In the genomic region with DNA sequence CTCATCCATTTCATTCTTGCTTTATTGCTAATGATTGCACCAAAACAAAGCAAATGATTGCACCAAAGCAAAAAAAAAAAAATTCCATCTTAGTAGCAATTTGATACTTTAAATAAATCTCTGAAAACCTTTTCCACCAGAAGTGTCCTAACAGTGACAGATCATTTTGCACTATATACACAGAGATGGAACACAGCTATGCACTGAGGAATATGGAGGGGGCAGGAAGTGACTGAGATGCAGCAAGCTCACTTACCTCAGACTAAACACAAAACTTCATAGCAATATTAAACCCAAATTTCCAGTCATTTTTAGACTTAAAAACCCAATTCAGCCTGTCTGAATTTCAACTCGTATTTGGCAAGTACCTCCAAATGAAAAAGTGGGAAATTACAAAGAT, we compare ENCODE assay signal across 1 cellular context.
TF ChIP-seq lines count a peak whose summit lies in the region.

No MANE protein-coding gene starts in this region.

TF ChIP-seq in IMR-90, 13 proteins besides CTCF, POLR2A, EP300 and RAD21:
- TF ChIP-seq SMC3 (IDR thresholded peaks at IDR 0.05; ENCODE audit: low read depth, low read length) (no peak), MXI1 (IDR thresholded peaks at IDR 0.05; ENCODE audit: borderline replicate concordance, low read depth, low read length) (no peak), MAFK (IDR thresholded peaks at IDR 0.05; ENCODE audit: low read depth, low read length) (no peak), RFX5 (IDR thresholded peaks at IDR 0.05; ENCODE audit: low read depth, low read length) (no peak), RCOR1 (IDR thresholded peaks at IDR 0.05; ENCODE audit: insufficient replicate concordance, low read length) (no peak), ELK1 (IDR thresholded peaks at IDR 0.05; ENCODE audit: borderline replicate concordance, low read depth, low read length) (no peak), CEBPB (IDR thresholded peaks at IDR 0.05; ENCODE audit: low read depth, low read length) (no peak; the same call in 1 of the 2 replicates), FOS (IDR thresholded peaks at IDR 0.05; ENCODE audit: low read depth, low read length) (no peak), NFE2L2 (IDR thresholded peaks at IDR 0.05; ENCODE audit: low read depth, low read length) (no peak), MAZ (IDR thresholded peaks at IDR 0.05; ENCODE audit: borderline replicate concordance, low read depth, low read length) (no peak), BHLHE40 (IDR thresholded peaks at IDR 0.05; ENCODE audit: low read depth, low read length) (no peak), CHD1 (IDR thresholded peaks at IDR 0.05; ENCODE audit: low read depth, low read length) (no peak)
- TF ChIP-seq, protein P1, sequence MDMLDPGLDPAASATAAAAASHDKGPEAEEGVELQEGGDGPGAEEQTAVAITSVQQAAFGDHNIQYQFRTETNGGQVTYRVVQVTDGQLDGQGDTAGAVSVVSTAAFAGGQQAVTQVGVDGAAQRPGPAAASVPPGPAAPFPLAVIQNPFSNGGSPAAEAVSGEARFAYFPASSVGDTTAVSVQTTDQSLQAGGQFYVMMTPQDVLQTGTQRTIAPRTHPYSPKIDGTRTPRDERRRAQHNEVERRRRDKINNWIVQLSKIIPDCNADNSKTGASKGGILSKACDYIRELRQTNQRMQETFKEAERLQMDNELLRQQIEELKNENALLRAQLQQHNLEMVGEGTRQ (IDR thresholded peaks at IDR 0.05; ENCODE audit: low read depth, low read length), result no peak
